21 cellular contexts compared by ENCODE assay signal in genomic region chr1:235712812-235713211, GRCh38.
"Had no signal": no experiment of that assay in that cellular context is flagged by ENCODE, and none has a peak within 500 bp of the region (broad histone marks: within the 10 kb centered on the region; RNA-seq: fewer than 3 reads in every experiment).

No MANE protein-coding gene starts in this region.

- H3K4me3 ChIP-seq: adrenal gland, gastrocnemius medialis, right atrium auricular region, skin epidermis, tibial artery had no signal

- FAIRE-seq: urothelium cell line had no signal

- H3K9me3 Mint-ChIP-seq: activated T-cell treated with anti-CD3 and anti-CD28 coated beads, Interleukin-2, amount 50 U/mL, for 4 hours; nephron progenitor cell had no signal

- H3K27me3 ChIP-seq: adrenal gland, gastrocnemius medialis, right atrium auricular region, tibial artery had no signal

- H3K4me3 Mint-ChIP-seq: activated T-cell treated with anti-CD3 and anti-CD28 coated beads, Interleukin-2, amount 50 U/mL, for 4 hours; nephron progenitor cell had no signal

- H3K27ac Mint-ChIP-seq: nephron progenitor cell had no signal

- ATAC-seq: activated T-cell treated with anti-CD3 and anti-CD28 coated beads, Interleukin-2, amount 50 U/mL, for 4 hours; gastrocnemius medialis; left ventricle myocardium superior; stimulated activated naive CD8-positive, alpha-beta T cell treated with anti-CD3 and anti-CD28 coated beads, Interleukin-15, Interleukin-2, amounts not matched to agents 100 U/mL and 50 U/mL, for 24 hours had no signal

- DNase-seq: activated CD4-positive, alpha-beta T cell treated with anti-CD3 and anti-CD28 coated beads for 48 hours; activated CD4-positive, CD25-positive, alpha-beta regulatory T cell; activated CD8-positive, alpha-beta memory T cell treated with anti-CD3 and anti-CD28 coated beads, Interleukin-2, amount 50 U/mL, for 4 hours; activated effector memory CD4-positive, alpha-beta T cell treated with Interleukin-2 at 50 U/mL for 16 hours; activated naive CD4-positive, alpha-beta T cell treated with anti-CD3 and anti-CD28 coated beads, Interleukin-2, amount 50 U/mL, for 16 hours; activated T-cell treated with anti-CD3 and anti-CD28 coated beads, Interleukin-2, amount 50 U/mL, for 4 hours; adrenal gland; dermis blood vessel endothelial cell; gastrocnemius medialis; head of caudate nucleus; left ventricle myocardium superior; nephron progenitor cell; nucleus accumbens; stimulated activated naive CD8-positive, alpha-beta T cell treated with anti-CD3 and anti-CD28 coated beads, Interleukin-15, Interleukin-2, amounts not matched to agents 100 U/mL and 50 U/mL, for 24 hours; substantia nigra; T-helper 1 cell; T-helper 9 cell; tibial artery had no signal
